Comparison of ENCODE assay signal across 10 cellular contexts in the genomic region with DNA sequence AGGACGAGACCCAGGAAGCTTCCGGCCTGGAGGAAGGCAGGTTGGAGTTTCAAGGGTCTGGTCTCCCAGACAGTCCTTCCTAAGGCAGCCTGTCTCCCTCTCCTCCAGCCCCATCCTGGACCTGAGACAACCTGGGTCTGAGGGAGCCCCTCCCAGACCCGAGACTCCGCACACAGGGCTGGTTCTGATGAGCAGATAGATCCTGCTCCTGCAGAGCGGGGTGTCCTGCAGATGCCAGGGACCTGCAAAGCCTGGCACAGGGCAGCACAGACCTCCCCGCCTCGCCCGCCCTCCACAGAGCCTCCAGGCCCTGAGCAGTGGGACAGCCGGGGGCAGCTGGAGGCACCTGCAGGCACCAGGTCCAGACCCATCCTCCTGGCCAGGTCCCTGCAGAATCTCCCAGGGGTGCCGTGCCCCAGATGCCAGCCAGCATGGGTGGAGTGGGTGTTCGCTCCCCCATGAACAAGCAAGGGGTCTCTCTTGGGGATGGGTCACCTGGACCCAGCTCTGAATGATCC. TPM values are rescaled to one million over a fixed set of nuclear protein-coding genes. Genes with fewer than 3 reads are reported as not detected.
DNase-seq lines count a peak whose midpoint lies in the region; ATAC-seq and TF ChIP-seq lines count a peak whose summit lies in the region.
"Had no signal": no experiment of that assay in that cellular context is flagged by ENCODE, and none has a peak within 500 bp of the region (broad histone marks: within the 10 kb centered on the region; RNA-seq: fewer than 3 reads in every experiment).

No MANE protein-coding gene starts in this region.

- H3K27ac ChIP-seq in left ventricle myocardium inferior (replicated peaks) (peak overlapping the region; percentile 99), skin epidermis (peak overlapping the region in 17 of 21 experiments; percentile 22 to 98 (median 96)), trophoblast cell (ENCODE audit: low read depth, low read length) (no peak overlapping the region)

- no peak overlapping the region for H2BK5ac ChIP-seq in trophoblast cell (ENCODE audit: low read depth, low read length, poor library complexity)

- H3K36me3 Mint-ChIP-seq in Caco-2 (ENCODE audit: insufficient read depth, unreplicated experiment) = peaks cover 42% of the 10 kb centered on the region
- H3K36me3 Mint-ChIP-seq in T-helper 2 cell treated with Interferon-gamma antibody and Interleukin-4, amounts not matched to agents 5 μg/mL and 100 μg/mL, for 36 hours (ENCODE audit: low read depth) = peaks cover 12% of the 10 kb centered on the region
- peaks cover 5% of the 10 kb centered on the region; the same call in 1 of the 2 replicates for H3K36me3 Mint-ChIP-seq in HFFc6 (ENCODE audit: low read depth)

- H2BK12ac ChIP-seq in trophoblast cell (ENCODE audit: low read length) = no peak overlapping the region

- H3K27me3 Mint-ChIP-seq in Caco-2 (ENCODE audit: insufficient read depth, unreplicated experiment) = no peaks in the 10 kb centered on the region
- no peaks in the 10 kb centered on the region for H3K27me3 Mint-ChIP-seq in T-helper 2 cell treated with Interferon-gamma antibody and Interleukin-4, amounts not matched to agents 5 μg/mL and 100 μg/mL, for 36 hours (ENCODE audit: low read depth)
- no peaks in the 10 kb centered on the region; the same call in none of the 2 replicates for H3K27me3 Mint-ChIP-seq in HFFc6 (ENCODE audit: insufficient read depth)

- H3K79me1 ChIP-seq in trophoblast cell (ENCODE audit: low read length) = peaks cover 18% of the 10 kb centered on the region

- no peak overlapping the region for H3K4ac ChIP-seq in trophoblast cell (ENCODE audit: low read depth, low read length)

- H3K36me3 ChIP-seq in Caco-2 (ENCODE audit: control insufficient read depth, insufficient read depth, low read length) = no peaks in the 10 kb centered on the region
- peaks cover 12% of the 10 kb centered on the region for H3K36me3 ChIP-seq in left ventricle myocardium inferior
- peaks cover 16 to 18% of the 10 kb centered on the region in 2 experiments for H3K36me3 ChIP-seq in trophoblast cell (ENCODE audit: control insufficient read depth in 1 of 2, insufficient read depth in 2 of 2, low read length in 2 of 2)

- H2AK5ac ChIP-seq in trophoblast cell (ENCODE audit: low read length) = no peak overlapping the region

- BruUV-seq in Caco-2 (replicated peaks; lab: Mats Ljungman, UMichigan) = no TSS peak

- no peak overlapping the region for H3K14ac ChIP-seq in trophoblast cell (ENCODE audit: low read length)

- no peak overlapping the region for H3K9ac ChIP-seq in trophoblast cell (ENCODE audit: low read length)

- H4K8ac ChIP-seq in trophoblast cell (ENCODE audit: low read depth, low read length) = no peak overlapping the region

- no peak overlapping the region for H2AFZ ChIP-seq in trophoblast cell (ENCODE audit: insufficient read depth, low read length, poor library complexity)

- no peak overlapping the region for H3K4me2 ChIP-seq in trophoblast cell (ENCODE audit: low read length)

- H3K9me3 ChIP-seq in Caco-2 (no peaks in the 10 kb centered on the region), left ventricle myocardium inferior (replicated peaks) (no peaks in the 10 kb centered on the region), trophoblast cell (ENCODE audit: insufficient read depth, low read depth, low read length) (peaks cover 7% of the 10 kb centered on the region)

- no peaks in the 10 kb centered on the region for H3K27me3 ChIP-seq in Caco-2 (replicated peaks; ENCODE audit: control insufficient read depth, insufficient read depth, low read length)
- no peaks in the 10 kb centered on the region for H3K27me3 ChIP-seq in left ventricle myocardium inferior (ENCODE audit: low read depth)
- no peaks in the 10 kb centered on the region for H3K27me3 ChIP-seq in trophoblast cell (ENCODE audit: insufficient read depth, low read length)

- H3K4me3 Mint-ChIP-seq in Caco-2 (ENCODE audit: unreplicated experiment) = no peak overlapping the region
- no peak overlapping the region for H3K4me3 Mint-ChIP-seq in T-helper 2 cell treated with Interferon-gamma antibody and Interleukin-4, amounts not matched to agents 5 μg/mL and 100 μg/mL, for 36 hours
- no peak overlapping the region for H3K4me3 Mint-ChIP-seq in HFFc6

- H3K9me3 Mint-ChIP-seq in Caco-2 (ENCODE audit: unreplicated experiment) (no peaks in the 10 kb centered on the region), HFFc6 (no peaks in the 10 kb centered on the region)
- H3K9me3 Mint-ChIP-seq in T-helper 2 cell treated with Interferon-gamma antibody and Interleukin-4, amounts not matched to agents 5 μg/mL and 100 μg/mL, for 36 hours = no peaks in the 10 kb centered on the region

- no peak overlapping the region for H4K12ac ChIP-seq in trophoblast cell (ENCODE audit: low read depth, low read length)

- POLR2A ChIA-PET in Caco-2 (lab: Charles Lee) = no interaction called here

- intact Hi-C loops in Caco-2 (cut with micrococcal nuclease; ENCODE audit: unreplicated experiment) (no loop called here), left ventricle myocardium inferior (cut with micrococcal nuclease) (no loop called here)

- H3K4me1 Mint-ChIP-seq in Caco-2 (ENCODE audit: low read depth, unreplicated experiment) = no peaks in the 10 kb centered on the region
- peaks cover 11% of the 10 kb centered on the region for H3K4me1 Mint-ChIP-seq in T-helper 2 cell treated with Interferon-gamma antibody and Interleukin-4, amounts not matched to agents 5 μg/mL and 100 μg/mL, for 36 hours (ENCODE audit: low read depth)
- peaks cover 25% of the 10 kb centered on the region for H3K4me1 Mint-ChIP-seq in HFFc6 (ENCODE audit: low read depth)

- H3K79me2 ChIP-seq in trophoblast cell (ENCODE audit: control insufficient read depth, insufficient read depth, low read length, poor library complexity) = peaks cover 3% of the 10 kb centered on the region

- no peak for ATAC-seq in GM21526 (IDR thresholded peaks at IDR 0.05; ENCODE audit: low FRiP score, unreplicated experiment)
- no peak for ATAC-seq in HG03521 (IDR thresholded peaks at IDR 0.05; ENCODE audit: unreplicated experiment)

- H3K4me1 ChIP-seq in Caco-2 (peaks cover 43% of the 10 kb centered on the region), left ventricle myocardium inferior (peaks cover 90% of the 10 kb centered on the region), trophoblast cell (ENCODE audit: control insufficient read depth in 1 of 2, insufficient read depth in 2 of 2, low read length in 2 of 2) (peaks cover 47 to 53% of the 10 kb centered on the region in 2 experiments)

- no peak overlapping the region for H3K23ac ChIP-seq in trophoblast cell (ENCODE audit: low read length)

- CTCF ChIA-PET in Caco-2 (lab: Charles Lee) = interaction anchor here (1.9 kb wide), 1 partner anchor 62 kb away, joined by 6 read pairs; no protein-coding TSS in a partner anchor

- TF ChIP-seq CTCF in Caco-2 (IDR thresholded peaks at IDR 0.05; ENCODE audit: insufficient read depth in 1 of 2, low read depth in 1 of 2, low read length in 1 of 2, severe bottlenecking in 1 of 2, unreplicated experiment in 1 of 2) = no peak
- no peak for TF ChIP-seq CTCF in left ventricle myocardium inferior (IDR thresholded peaks at IDR 0.05; ENCODE audit: borderline replicate concordance)
- no peak for TF ChIP-seq CTCF in HFFc6 (IDR thresholded peaks at IDR 0.05)

- H3K4me3 ChIP-seq in Caco-2 (ENCODE audit: low read depth, low read length) (no peak overlapping the region), left ventricle myocardium inferior (no peak overlapping the region), skin epidermis (no peak overlapping the region), trophoblast cell (ENCODE audit: low read depth, low read length) (no peak overlapping the region)

- no CpG with 5 or more reads among the region's 11 CpGs for WGBS in trophoblast cell (ENCODE audit: extremely low coverage, insufficient coverage, insufficient read length)

- H3K27ac Mint-ChIP-seq in Caco-2 (ENCODE audit: unreplicated experiment) (peak overlapping the region; percentile 51), HFFc6 (no peak overlapping the region)
- H3K27ac Mint-ChIP-seq in T-helper 2 cell treated with Interferon-gamma antibody and Interleukin-4, amounts not matched to agents 5 μg/mL and 100 μg/mL, for 36 hours = peak overlapping the region; percentile 42

- H4K91ac ChIP-seq in trophoblast cell (ENCODE audit: low read depth, low read length) = no peak overlapping the region

- no peak overlapping the region for H2BK120ac ChIP-seq in trophoblast cell (ENCODE audit: insufficient read depth, low read length, poor library complexity)

- DNase-seq in Caco-2 (no peak), left ventricle myocardium inferior (peak; percentile 23), HFFc6 (no peak), trophoblast cell (no peak)
- DNase-seq in T-helper 2 cell treated with Interferon-gamma antibody and Interleukin-4, amounts not matched to agents 5 μg/mL and 100 μg/mL, for 36 hours (ENCODE audit: low spot score) = no peak
- DNase-seq: DMS79 treated with DMSO at 0.1 percent for 48 hours, T-helper 9 cell had no signal

- no peak overlapping the region for H3K18ac ChIP-seq in trophoblast cell (ENCODE audit: low read length)

RNA-seq across cellular contexts. Expression of gene PIM3, which starts 7.8 kb away (rescaled TPM):
- 39.6 and 41.1 TPM in 2 replicates for total RNA-seq in Caco-2 (2022)
- 57.1 TPM for total RNA-seq in left ventricle myocardium inferior
- 10 to 100 TPM; 14.8 to 18.8 (median 17.4) TPM for total RNA-seq in HFFc6 (2021; fragmentation: NEBNext Ultra II Directional; extraction: Animal tissue kit (Norgen Biotek cat#: 25700))
- polyA plus RNA-seq in trophoblast cell (2013) = 66.6 and 72.8 TPM in 2 replicates

RNA-seq across cellular contexts. Expression of gene IL17REL, which starts 44.2 kb away (rescaled TPM):
- not detected in 2 replicates for total RNA-seq in Caco-2 (2022)
- not detected for total RNA-seq in left ventricle myocardium inferior
- not detected for total RNA-seq in HFFc6 (2021; fragmentation: NEBNext Ultra II Directional; extraction: Animal tissue kit (Norgen Biotek cat#: 25700))
- polyA plus RNA-seq in trophoblast cell (2013) = 0.01 TPM in 1 of 2 replicates, not detected in the other

RNA-seq across cellular contexts. Expression of gene CRELD2, which starts 49.9 kb away (rescaled TPM):
- total RNA-seq in Caco-2 (2022) = 38.1 and 43.3 TPM in 2 replicates
- total RNA-seq in left ventricle myocardium inferior = 25.5 TPM
- total RNA-seq in HFFc6 (2021; fragmentation: NEBNext Ultra II Directional; extraction: Animal tissue kit (Norgen Biotek cat#: 25700)) = 10 to 100 TPM; 67.9 to 86.8 (median 78.5) TPM
- polyA plus RNA-seq in trophoblast cell (2013) = 42.2 and 46.8 TPM in 2 replicates

RNA-seq across cellular contexts. Expression of gene ALG12, which starts 50.1 kb away (rescaled TPM):
- total RNA-seq in Caco-2 (2022) = 31.6 and 35.7 TPM in 2 replicates
- 17.0 TPM for total RNA-seq in left ventricle myocardium inferior
- total RNA-seq in HFFc6 (2021; fragmentation: NEBNext Ultra II Directional; extraction: Animal tissue kit (Norgen Biotek cat#: 25700)) = 10 to 100 TPM; 17.2 to 25.1 (median 20.2) TPM
- 22.3 and 22.8 TPM in 2 replicates for polyA plus RNA-seq in trophoblast cell (2013)
